Comparison of ENCODE assay signal across 21 cellular contexts in genomic region chr14:66295386-66295785, GRCh38.
"Had no signal": no experiment of that assay in that cellular context is flagged by ENCODE, and none has a peak within 500 bp of the region (broad histone marks: within the 10 kb centered on the region; RNA-seq: fewer than 3 reads in every experiment).

No MANE protein-coding gene starts in this region.

- H3K9me3 ChIP-seq: SJSA1, SK-N-SH had no signal

- H3K4me1 ChIP-seq: SJSA1 had no signal

- H3K27ac ChIP-seq: HL-60, SJSA1 had no signal

- H3K27me3 ChIP-seq: SJSA1 had no signal

- H3K4me3 ChIP-seq: SJSA1 had no signal

- DNase-seq: KBM-7, MV-4-11, NCI-H1048, NCI-H1105, NCI-H1417, NCI-H1436 treated with DMSO at 0.1 percent for 48 hours, NCI-H1694 treated with DMSO at 0.1 percent for 48 hours, NCI-H1930, NCI-H2081, NCI-H2107, NCI-H2227 treated with DMSO at 0.1 percent for 48 hours, NCI-H524, NCI-H69, NCI-H774, PC-3, SHP77 treated with DMSO at 0.1 percent for 48 hours, SK-N-SH, SW 1271, T-cell had no signal

- H3K9ac ChIP-seq: SK-N-SH had no signal

- H3K36me3 ChIP-seq: SJSA1 had no signal

- H3K4me2 ChIP-seq: SK-N-SH had no signal
